In genomic region chr6:32982702-32983492, GRCh38 we compare ENCODE assay signal across 10 cellular contexts. TPM values are rescaled to one million over a fixed set of nuclear protein-coding genes. Genes with fewer than 3 reads are reported as not detected.
DNase-seq lines count a peak whose midpoint lies in the region; TF ChIP-seq lines count a peak whose summit lies in the region.
"Had no signal": no experiment of that assay in that cellular context is flagged by ENCODE, and none has a peak within 500 bp of the region (broad histone marks: within the 10 kb centered on the region; RNA-seq: fewer than 3 reads in every experiment).

No MANE protein-coding gene starts in this region.

- H3K4me1 ChIP-seq in cardiac muscle cell (ENCODE audit: low read depth) = no peaks in the 10 kb centered on the region
- peaks cover 0 to 18% of the 10 kb centered on the region in 2 donors for H3K4me1 ChIP-seq in right atrium auricular region
- peaks cover 37% of the 10 kb centered on the region for H3K4me1 ChIP-seq in hepatocyte (ENCODE audit: insufficient read depth)
- no peaks in the 10 kb centered on the region for H3K4me1 ChIP-seq in uterus

- peaks cover 26% of the 10 kb centered on the region for H3K79me2 ChIP-seq in hepatocyte

- peak overlapping the region; percentile 18 for H3K4me2 ChIP-seq in hepatocyte

- H3K27me3 ChIP-seq in cardiac muscle cell = no peaks in the 10 kb centered on the region
- H3K27me3 ChIP-seq in right atrium auricular region = no peaks in the 10 kb centered on the region
- H3K27me3 ChIP-seq in hepatocyte = no peaks in the 10 kb centered on the region
- H3K27me3 ChIP-seq in uterus = no peaks in the 10 kb centered on the region
- H3K27me3 ChIP-seq: tibial nerve had no signal

- H3K36me3 ChIP-seq in cardiac muscle cell = peaks cover 41% of the 10 kb centered on the region
- H3K36me3 ChIP-seq in right atrium auricular region = peaks cover 40% of the 10 kb centered on the region
- peaks cover 11% of the 10 kb centered on the region for H3K36me3 ChIP-seq in hepatocyte (replicated peaks; ENCODE audit: insufficient read depth, low read depth)
- H3K36me3 ChIP-seq in uterus = no peaks in the 10 kb centered on the region

- H3K9me2 ChIP-seq in hepatocyte (replicated peaks; ENCODE audit: insufficient read depth) = no peaks in the 10 kb centered on the region

- TF ChIP-seq POLR2A in uterus (IDR thresholded peaks at IDR 0.05) = no peak

- no peaks in the 10 kb centered on the region for H3K9me3 ChIP-seq in cardiac muscle cell (ENCODE audit: low read depth)
- no peaks in the 10 kb centered on the region for H3K9me3 ChIP-seq in right atrium auricular region
- no peaks in the 10 kb centered on the region for H3K9me3 ChIP-seq in hepatocyte (ENCODE audit: low read depth)
- H3K9me3 ChIP-seq in uterus = no peaks in the 10 kb centered on the region
- H3K9me3 ChIP-seq: tibial nerve had no signal

- H2AFZ ChIP-seq in hepatocyte = no peak overlapping the region

- no peak overlapping the region for H3K4me3 ChIP-seq in cardiac muscle cell
- H3K4me3 ChIP-seq in right atrium auricular region = no peak overlapping the region
- H3K4me3 ChIP-seq in hepatocyte = no peak overlapping the region
- no peak overlapping the region for H3K4me3 ChIP-seq in uterus
- H3K4me3 ChIP-seq: tibial nerve had no signal

- no peak for DNase-seq in cardiac muscle cell (ENCODE audit: low read depth in 1 of 2, low spot score in 1 of 2)
- no peak for DNase-seq in right atrium auricular region (ENCODE audit: low spot score)
- DNase-seq in OCI-M1 (lab: John Stamatoyannopoulos, UW) = peak; percentile 62
- peak; percentile 64 for DNase-seq in hepatocyte (ENCODE audit: low spot score)
- no peak for DNase-seq in uterus
- DNase-seq in activated CD4-positive, CD25-positive, alpha-beta regulatory T cell (lab: John Stamatoyannopoulos, UW) = no peak
- DNase-seq in NCI-H2196 (lab: John Stamatoyannopoulos, UW; ENCODE audit: unreplicated experiment) = no peak
- DNase-seq in NCI-H187 (lab: John Stamatoyannopoulos, UW) = no peak
- DNase-seq: activated effector memory CD4-positive, alpha-beta T cell treated with Interleukin-2 at 50 U/mL for 16 hours had no signal

- peaks cover 50% of the 10 kb centered on the region for H4K20me1 ChIP-seq in hepatocyte (ENCODE audit: insufficient read depth, poor library complexity, severe bottlenecking)

- TF ChIP-seq CTCF in cardiac muscle cell (IDR thresholded peaks at IDR 0.05; ENCODE audit: low read depth, low read length) (no peak), right atrium auricular region (IDR thresholded peaks at IDR 0.05) (no peak), hepatocyte (IDR thresholded peaks at IDR 0.05; ENCODE audit: poor library complexity) (no peak), uterus (IDR thresholded peaks at IDR 0.05) (no peak)

- intact Hi-C loops in uterus (cut with DNase I; ENCODE audit: low total_unique reads) = loop anchor here (10.0 kb wide), 1 partner anchor 48 kb away; no protein-coding TSS in a partner anchor

- H3K27ac ChIP-seq in cardiac muscle cell = peak overlapping the region; percentile 35
- no peak overlapping the region for H3K27ac ChIP-seq in right atrium auricular region
- H3K27ac ChIP-seq in hepatocyte = peak overlapping the region; percentile 55
- H3K27ac ChIP-seq in uterus = peak overlapping the region; percentile 50 to 62

- WGBS in hepatocyte (ENCODE audit: low lambda C conversion rate, missing lambda C conversion rate) = 46% methylated on average over 6 of the region's 6 CpGs

RNA-seq across cellular contexts. Expression of gene BRD2, which starts 14.5 kb away (rescaled TPM):
- total RNA-seq in cardiac muscle cell (167 and 232 TPM in 2 replicates), right atrium auricular region (10 to 100 TPM; 56.9 to 91.1 TPM), hepatocyte (132 and 133 TPM in 2 replicates), uterus (100 to 1,000 TPM in 2 of 4 donors, 10 to 100 TPM in 2; 42.5 to 202 (median 120) TPM)
- polyA plus RNA-seq in cardiac muscle cell (137 and 166 TPM in 2 replicates), hepatocyte (106 and 118 TPM in 2 replicates)

RNA-seq across cellular contexts. Expression of gene HLA-DOA, which starts 26.5 kb away (rescaled TPM):
- total RNA-seq in cardiac muscle cell (0.25 and 0.74 TPM in 2 replicates), right atrium auricular region (10 to 100 TPM in 1 of 2 donors, 1 to 10 TPM in 1; 2.6 to 15.6 TPM), hepatocyte (1.4 and 2.0 TPM in 2 replicates), uterus (10 to 100 TPM in 3 of 4 donors, 1 to 10 TPM in 1; 8.2 to 34.1 (median 18.4) TPM)
- polyA plus RNA-seq in cardiac muscle cell (0.57 TPM in 1 of 2 replicates, not detected in the other), hepatocyte (0.79 and 0.83 TPM in 2 replicates)

RNA-seq across cellular contexts. Expression of gene HLA-DMA, which starts 30.0 kb away (rescaled TPM):
- 1.8 and 2.9 TPM in 2 replicates for total RNA-seq in cardiac muscle cell
- polyA plus RNA-seq in cardiac muscle cell = 3.7 and 6.9 TPM in 2 replicates
- total RNA-seq in right atrium auricular region = 10 to 100 TPM in 1 of 2 donors, 1 to 10 TPM in 1; 9.2 to 15.4 TPM
- 9.0 and 9.5 TPM in 2 replicates for total RNA-seq in hepatocyte
- 4.7 and 9.2 TPM in 2 replicates for polyA plus RNA-seq in hepatocyte
- 100 to 1,000 TPM in 1 of 4 donors, 10 to 100 TPM in 2, 1 to 10 TPM in 1; 6.6 to 134 (median 51.7) TPM for total RNA-seq in uterus

RNA-seq across cellular contexts. Expression of gene HLA-DMB, which starts 42.1 kb away (rescaled TPM):
- total RNA-seq in cardiac muscle cell (not detected in 2 replicates), right atrium auricular region (10 to 100 TPM in 1 of 2 donors, 1 to 10 TPM in 1; 3.6 to 12.9 TPM), hepatocyte (1.00 and 1.0 TPM in 2 replicates), uterus (10 to 100 TPM; 16.9 to 29.4 (median 22.4) TPM)
- polyA plus RNA-seq in cardiac muscle cell (not detected in 2 replicates), hepatocyte (1.7 TPM in 1 of 2 replicates, not detected in the other)

Comparison
In these comparisons a context has a peak if more than half of its experiments do, and no peak if none do; other contexts are left out.
1. H3K27ac ChIP-seq: peak in cardiac muscle cell (single experiment), hepatocyte (single experiment) and uterus (2 of 2); none in right atrium auricular region (0 of 2).
2. DNase-seq: peak in OCI-M1 (single experiment) and hepatocyte (single experiment); none in cardiac muscle cell (0 of 2), right atrium auricular region (single experiment), uterus (0 of 2), activated CD4-positive, CD25-positive, alpha-beta regulatory T cell (0 of 4), NCI-H2196 (single experiment) and NCI-H187 (0 of 2).